In genomic region chr18:22734812-22735627, GRCh38 we compare ENCODE assay signal across 19 cellular contexts.
DNase-seq lines count a peak whose midpoint lies in the region; TF ChIP-seq lines count a peak whose summit lies in the region.
"Had no signal": no experiment of that assay in that cellular context is flagged by ENCODE, and none has a peak within 500 bp of the region (broad histone marks: within the 10 kb centered on the region; RNA-seq: fewer than 3 reads in every experiment).

No MANE protein-coding gene starts in this region.

- peaks cover 7% of the 10 kb centered on the region for H3K4me1 Mint-ChIP-seq in osteocyte (ENCODE audit: unreplicated experiment)
- H3K4me1 Mint-ChIP-seq: CD8-positive, alpha-beta memory T cell had no signal

- H3K27me3 Mint-ChIP-seq in osteocyte (ENCODE audit: unreplicated experiment) = peaks cover 17% of the 10 kb centered on the region

- H3K9me3 ChIP-seq in HEK293 (ENCODE audit: control insufficient read depth, insufficient read depth, low read depth, low read length) = no peaks in the 10 kb centered on the region
- H3K9me3 ChIP-seq: left lung, Peyer's patch, testis had no signal

- H3K4me1 ChIP-seq in HEK293 (ENCODE audit: control insufficient read depth, insufficient read depth, low read length) = no peaks in the 10 kb centered on the region
- H3K4me1 ChIP-seq: left lung, Peyer's patch, testis had no signal

- DNase-seq in AG09319 (ENCODE audit: extremely low read depth, low read depth) (peak; percentile 38), choroid plexus epithelial cell (ENCODE audit: low read depth) (peak; percentile 48), osteocyte (ENCODE audit: extremely low spot score, unreplicated experiment) (no peak), NCI-H2107 (lab: John Stamatoyannopoulos, UW) (no peak), iPS-NIHi7 (ENCODE audit: extremely low spot score) (no peak), islet precursor cell (no peak)
- DNase-seq: activated CD4-positive, alpha-beta T cell treated with anti-CD3 and anti-CD28 coated beads, Interleukin-2, amount 10 ng/mL, durations not matched to agents 7 days and 5 days; activated naive CD8-positive, alpha-beta T cell treated with anti-CD3 and anti-CD28 coated beads, Interleukin-2, amount 10 ng/mL, durations not matched to agents 7 days and 5 days; CD8-positive, alpha-beta memory T cell; left lung; NCI-H1048; NCI-H1930; NCI-H446 treated with DMSO at 0.1 percent for 48 hours; Peyer's patch; testis had no signal

- H3K4me3 ChIP-seq in HEK293 (ENCODE audit: low read depth, low read length) (no peak overlapping the region), choroid plexus epithelial cell (ENCODE audit: low read depth, low read length) (no peak overlapping the region)
- H3K4me3 ChIP-seq: left lung, Peyer's patch, testis had no signal

- TF ChIP-seq CTCF in AG09319 (IDR thresholded peaks at IDR 0.05; ENCODE audit: low read depth, low read length) (no peak), HEK293 (tag by site-specific recombination; IDR thresholded peaks at IDR 0.05) (no peak), choroid plexus epithelial cell (conservative IDR thresholded peaks at IDR 0.05; ENCODE audit: low read depth, low read length) (no peak), osteocyte (IDR thresholded peaks at IDR 0.05) (no peak)

- no peak overlapping the region for H3K4me3 Mint-ChIP-seq in osteocyte (ENCODE audit: unreplicated experiment)
- H3K4me3 Mint-ChIP-seq: activated CD4-positive, alpha-beta T cell treated with anti-CD3 and anti-CD28 coated beads, Interleukin-2, amount 10 ng/mL, durations not matched to agents 7 days and 5 days; activated naive CD8-positive, alpha-beta T cell treated with anti-CD3 and anti-CD28 coated beads, Interleukin-2, amount 10 ng/mL, durations not matched to agents 7 days and 5 days; T-helper 1 cell treated with Interleukin-12 subunit alpha and Interleukin-12 subunit beta and Interleukin-4 antibody, amounts not matched to agents 30 μg/mL and 1 μg/mL, for 36 hours had no signal

- no peaks in the 10 kb centered on the region for H3K36me3 ChIP-seq in HEK293 (ENCODE audit: control insufficient read depth in 2 of 2, insufficient read depth in 1 of 2, low read length in 2 of 2)
- H3K36me3 ChIP-seq: left lung, Peyer's patch had no signal

- no peaks in the 10 kb centered on the region for H3K36me3 Mint-ChIP-seq in osteocyte (ENCODE audit: unreplicated experiment)
- H3K36me3 Mint-ChIP-seq: activated naive CD8-positive, alpha-beta T cell treated with anti-CD3 and anti-CD28 coated beads, Interleukin-2, amount 10 ng/mL, durations not matched to agents 7 days and 5 days; CD8-positive, alpha-beta memory T cell had no signal

- CTCF ChIA-PET in HEK293 (lab: Yijun Ruan, JAX) = interaction anchor here (0.5 to 0.6 kb wide), 5 partner anchors 31 to 1600 kb away, joined by 3 to 5 read pairs (median 3); no protein-coding TSS in a partner anchor

- H3K27ac Mint-ChIP-seq in osteocyte (ENCODE audit: unreplicated experiment) = peak overlapping the region; percentile 49
- H3K27ac Mint-ChIP-seq: activated CD4-positive, alpha-beta T cell treated with anti-CD3 and anti-CD28 coated beads, Interleukin-2, amount 10 ng/mL, durations not matched to agents 7 days and 5 days; activated naive CD8-positive, alpha-beta T cell treated with anti-CD3 and anti-CD28 coated beads, Interleukin-2, amount 10 ng/mL, durations not matched to agents 7 days and 5 days; activated T-helper 2 cell treated with anti-CD3 and anti-CD28 coated beads, Interferon-gamma antibody, Interleukin-2, Interleukin-4, amounts not matched to agents 10 μg/mL and 5 μg/mL and 100 μg/mL, durations not matched to agents 14 hours and 24 hours and 36 hours; CD8-positive, alpha-beta memory T cell; T-helper 1 cell treated with Interleukin-12 subunit alpha and Interleukin-12 subunit beta and Interleukin-4 antibody, amounts not matched to agents 30 μg/mL and 1 μg/mL, for 36 hours had no signal

- POLR2A ChIA-PET in HEK293 (lab: Yijun Ruan, JAX) = interaction anchor here (0.6 kb wide), 1 partner anchor 751 kb away, joined by 3 read pairs; no protein-coding TSS in a partner anchor

- H3K27ac ChIP-seq in HEK293 (ENCODE audit: extremely low read depth, low read depth, low read length) = no peak overlapping the region
- H3K27ac ChIP-seq: KMS-11, left lung, Peyer's patch, testis had no signal

- no peaks in the 10 kb centered on the region for H3K9me3 Mint-ChIP-seq in osteocyte (ENCODE audit: unreplicated experiment)
- H3K9me3 Mint-ChIP-seq: activated CD4-positive, alpha-beta T cell treated with anti-CD3 and anti-CD28 coated beads, Interleukin-2, amount 10 ng/mL, durations not matched to agents 7 days and 5 days; activated naive CD8-positive, alpha-beta T cell treated with anti-CD3 and anti-CD28 coated beads, Interleukin-2, amount 10 ng/mL, durations not matched to agents 7 days and 5 days; T-helper 1 cell treated with Interleukin-12 subunit alpha and Interleukin-12 subunit beta and Interleukin-4 antibody, amounts not matched to agents 30 μg/mL and 1 μg/mL, for 36 hours had no signal

TF ChIP-seq in HEK293, 187 proteins besides CTCF, POLR2A, EP300 and RAD21:
- TF ChIP-seq BCL6B (tag by site-specific recombination; IDR thresholded peaks at IDR 0.05) (peak; percentile 39; the same call in 1 of the 2 replicates), ZNF335 (tag by site-specific recombination; conservative IDR thresholded peaks at IDR 0.05) (0 out of 2 replicates have a peak, but pooled peaks have one; percentile 6), ZNF473 (tag by site-specific recombination; IDR thresholded peaks at IDR 0.05) (no peak)

Comparison
In these comparisons a context has a peak if more than half of its experiments do, and no peak if none do; other contexts are left out.
1. DNase-seq: peak in AG09319 (single experiment) and choroid plexus epithelial cell (single experiment); none in osteocyte (single experiment), NCI-H2107 (single experiment), iPS-NIHi7 (single experiment) and islet precursor cell (single experiment).